ENCODE assay signal across 8 cellular contexts in genomic region chr2:68715353-68716041, GRCh38. TPM values are rescaled to one million over a fixed set of nuclear protein-coding genes. Genes with fewer than 3 reads are reported as not detected.
DNase-seq lines count a peak whose midpoint lies in the region; ATAC-seq and TF ChIP-seq lines count a peak whose summit lies in the region.

No MANE protein-coding gene starts in this region.

- POLR2A ChIA-PET in RWPE1 (lab: Yijun Ruan, JAX; ENCODE audit: low non-redundant PET): no interaction called here

- no peaks in the 10 kb centered on the region for H3K9me3 ChIP-seq in thoracic aorta

- in situ Hi-C loops in T47D (cut with HindIII; ENCODE audit: low pct_unique_long_range_greater_than_20kb, low sequenced_read_pairs): no loop called here

- ATAC-seq in GM21381 (IDR thresholded peaks at IDR 0.05; ENCODE audit: unreplicated experiment): peak; percentile 53
- ATAC-seq in thoracic aorta (ENCODE audit: insufficient number of reproducible peaks, low FRiP score, low read depth): no peak

- H3K27me3 ChIP-seq in thoracic aorta (replicated peaks; ENCODE audit: insufficient read depth): no peaks in the 10 kb centered on the region

- CTCF ChIA-PET in RWPE1 (lab: Yijun Ruan, JAX): interaction anchor here (0.5 to 1.4 kb wide), 3 partner anchors 96 to 228 kb away, joined by 3 to 6 read pairs (median 3); no protein-coding TSS in a partner anchor

- no peaks in the 10 kb centered on the region for H3K36me3 ChIP-seq in thoracic aorta

- TF ChIP-seq CTCF in RWPE1 (conservative IDR thresholded peaks at IDR 0.05; ENCODE audit: low read depth) (peak; percentile 65), thoracic aorta (IDR thresholded peaks at IDR 0.05) (peak; percentile 47)

- H3K4me1 ChIP-seq in thoracic aorta (ENCODE audit: control insufficient read depth in 1 of 2, low read depth in 2 of 2): peaks cover 0 to 3% of the 10 kb centered on the region in 2 donors

- no peak overlapping the region for H3K27ac ChIP-seq in RWPE1
- no peak overlapping the region for H3K27ac ChIP-seq in thoracic aorta

- DNase-seq in NCI-H187 (lab: John Stamatoyannopoulos, UW): peak; percentile 9 to 31
- no peak for DNase-seq in NCI-H187 treated with DMSO at 0.1 percent for 48 hours (lab: John Stamatoyannopoulos, UW)
- peak; percentile 69 for DNase-seq in HPDE6-E6E7 (ENCODE audit: extremely low spot score)
- peak; percentile 81 for DNase-seq in RWPE1 (ENCODE audit: low spot score)
- peak; percentile 26 to 67 for DNase-seq in T47D (ENCODE audit: low read depth in 1 of 2, low spot score in 1 of 2)
- peak; percentile 69 for DNase-seq in kidney glomerular epithelial cell (lab: John Stamatoyannopoulos, UW)
- no peak for DNase-seq in thoracic aorta (ENCODE audit: low spot score)

- H3K4me3 ChIP-seq in thoracic aorta: no peak overlapping the region

RNA-seq across cellular contexts. Expression of gene ARHGAP25, which starts 19.1 kb away (rescaled TPM):
- 10 to 100 TPM; 10.8 to 14.5 TPM for total RNA-seq in thoracic aorta

Comparison
In these comparisons a context has a peak if more than half of its experiments do, and no peak if none do; other contexts are left out.
1. DNase-seq: peak in NCI-H187 (2 of 2), HPDE6-E6E7 (single experiment), RWPE1 (single experiment), T47D (2 of 2) and kidney glomerular epithelial cell (single experiment); none in NCI-H187 treated with DMSO at 0.1 percent for 48 hours (single experiment) and thoracic aorta (single experiment).